Comparison of ENCODE assay signal across 15 cellular contexts in the genomic region with DNA sequence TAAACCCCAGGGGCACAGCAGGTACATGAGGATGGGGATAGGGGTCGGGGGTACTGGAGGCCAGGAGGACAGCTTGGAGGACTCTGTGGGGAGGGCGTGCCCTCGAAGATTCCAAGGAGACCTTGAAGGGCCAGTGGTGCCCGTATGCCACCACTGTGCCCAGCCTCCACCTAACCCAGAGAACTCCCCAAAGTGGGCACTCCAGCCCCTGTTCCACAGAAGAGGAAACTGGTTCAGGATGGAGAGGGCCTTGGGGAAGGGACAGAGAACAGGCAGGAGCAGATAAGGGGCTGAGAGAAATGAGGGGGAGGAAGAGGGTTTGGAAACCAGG. TPM values are rescaled to one million over a fixed set of nuclear protein-coding genes. Genes with fewer than 3 reads are reported as not detected.
"Had no signal": no experiment of that assay in that cellular context is flagged by ENCODE, and none has a peak within 500 bp of the region (broad histone marks: within the 10 kb centered on the region; RNA-seq: fewer than 3 reads in every experiment).

No MANE protein-coding gene starts in this region.

- H3K4me3 Mint-ChIP-seq: activated naive CD4-positive, alpha-beta T cell treated with anti-CD3 and anti-CD28 coated beads for 36 hours; mesothelial cell of epicardium; neural progenitor cell had no signal

- H3K27me3 ChIP-seq: ascending aorta, pancreas, testis had no signal

- H3K27ac Mint-ChIP-seq: activated naive CD4-positive, alpha-beta T cell treated with anti-CD3 and anti-CD28 coated beads for 36 hours; activated T-helper 1 cell treated with anti-CD3 and anti-CD28 coated beads, Interleukin-12 subunit alpha, Interleukin-12 subunit beta, Interleukin-2, Interleukin-4 antibody, amounts not matched to agents 30 ng/mL and 10 ng/mL and 1 ng/mL, durations not matched to agents 14 hours and 24 hours and 36 hours; mesothelial cell of epicardium; neural progenitor cell; WTC11 had no signal

- DNase-seq: activated CD8-positive, alpha-beta memory T cell treated with anti-CD3 and anti-CD28 coated beads for 24 hours had no signal

- H3K4me3 ChIP-seq: dorsolateral prefrontal cortex, lung, neural progenitor cell, testis had no signal

- H3K9me3 Mint-ChIP-seq: activated naive CD4-positive, alpha-beta T cell treated with anti-CD3 and anti-CD28 coated beads for 36 hours; activated T-helper 1 cell treated with anti-CD3 and anti-CD28 coated beads, Interleukin-12 subunit alpha, Interleukin-12 subunit beta, Interleukin-2, Interleukin-4 antibody, amounts not matched to agents 30 ng/mL and 10 ng/mL and 1 ng/mL, durations not matched to agents 14 hours and 24 hours and 36 hours; mesothelial cell of epicardium; T-helper 1 cell treated with Interleukin-12 subunit alpha and Interleukin-12 subunit beta and Interleukin-4 antibody, amounts not matched to agents 30 μg/mL and 1 μg/mL, for 36 hours; WTC11 had no signal

- H3K36me3 ChIP-seq: ascending aorta, neural progenitor cell, pancreas, stomach had no signal

- H3K4me1 ChIP-seq: neural progenitor cell had no signal

- FAIRE-seq: bronchial epithelial cell, islet of Langerhans, pancreas had no signal

- H3K27ac ChIP-seq: dorsolateral prefrontal cortex, neural progenitor cell, pancreas, testis had no signal

- H3K36me3 Mint-ChIP-seq: mesothelial cell of epicardium, neural progenitor cell had no signal

- H3K9me3 ChIP-seq: ascending aorta, pancreas, stomach, testis had no signal

- H3K4me2 ChIP-seq: neural progenitor cell had no signal

RNA-seq across cellular contexts. Expression of a gene that starts 2.2 kb away (rescaled TPM):
- total RNA-seq: ascending aorta had no signal
